ENCODE assay signal across 1 cellular context in the genomic region with DNA sequence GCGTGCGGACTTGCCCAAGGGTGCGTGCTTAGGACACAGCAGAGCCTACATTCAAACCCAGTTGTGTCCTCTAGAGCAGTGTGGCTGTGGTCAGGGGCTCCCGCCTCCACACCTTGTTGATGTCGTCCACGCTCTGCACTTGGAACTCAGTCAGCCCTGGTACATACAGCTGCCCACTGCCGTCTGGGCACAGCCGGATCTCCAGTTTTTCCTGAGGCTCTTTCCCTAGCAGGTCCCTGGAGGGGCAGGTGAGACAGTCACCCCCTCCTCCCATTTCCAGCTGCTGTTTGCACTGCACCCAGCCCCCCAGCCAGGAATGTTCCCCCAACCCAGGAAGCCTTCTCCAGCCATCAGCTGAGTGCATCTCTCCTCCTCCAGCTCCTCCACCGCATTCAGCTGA.
TF ChIP-seq lines count a peak whose summit lies in the region.

No MANE protein-coding gene starts in this region.

TF ChIP-seq in IMR-90, 13 proteins besides CTCF, POLR2A, EP300 and RAD21:
- TF ChIP-seq SMC3 (IDR thresholded peaks at IDR 0.05; ENCODE audit: low read depth, low read length) (no peak), CHD1 (IDR thresholded peaks at IDR 0.05; ENCODE audit: low read depth, low read length) (no peak), CEBPB (IDR thresholded peaks at IDR 0.05; ENCODE audit: low read depth, low read length) (no peak), RFX5 (IDR thresholded peaks at IDR 0.05; ENCODE audit: low read depth, low read length) (no peak), MAZ (IDR thresholded peaks at IDR 0.05; ENCODE audit: borderline replicate concordance, low read depth, low read length) (no peak), MAFK (IDR thresholded peaks at IDR 0.05; ENCODE audit: low read depth, low read length) (no peak), FOS (IDR thresholded peaks at IDR 0.05; ENCODE audit: low read depth, low read length) (no peak), MXI1 (IDR thresholded peaks at IDR 0.05; ENCODE audit: borderline replicate concordance, low read depth, low read length) (no peak)
- TF ChIP-seq, protein P1, sequence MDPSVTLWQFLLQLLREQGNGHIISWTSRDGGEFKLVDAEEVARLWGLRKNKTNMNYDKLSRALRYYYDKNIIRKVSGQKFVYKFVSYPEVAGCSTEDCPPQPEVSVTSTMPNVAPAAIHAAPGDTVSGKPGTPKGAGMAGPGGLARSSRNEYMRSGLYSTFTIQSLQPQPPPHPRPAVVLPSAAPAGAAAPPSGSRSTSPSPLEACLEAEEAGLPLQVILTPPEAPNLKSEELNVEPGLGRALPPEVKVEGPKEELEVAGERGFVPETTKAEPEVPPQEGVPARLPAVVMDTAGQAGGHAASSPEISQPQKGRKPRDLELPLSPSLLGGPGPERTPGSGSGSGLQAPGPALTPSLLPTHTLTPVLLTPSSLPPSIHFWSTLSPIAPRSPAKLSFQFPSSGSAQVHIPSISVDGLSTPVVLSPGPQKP (IDR thresholded peaks at IDR 0.05; ENCODE audit: borderline replicate concordance, low read depth, low read length) = no peak
